In genomic region chr11:61972112-61972795, GRCh38 we compare ENCODE assay signal across 8 cellular contexts. TPM values are rescaled to one million over a fixed set of nuclear protein-coding genes. Genes with fewer than 3 reads are reported as not detected.
DNase-seq lines count a peak whose midpoint lies in the region; ATAC-seq lines count a peak whose summit lies in the region.

No MANE protein-coding gene starts in this region.

- peaks cover 34% of the 10 kb centered on the region for H3K4me1 ChIP-seq in iPS-20b (ENCODE audit: insufficient read depth, low read length)
- H3K4me1 ChIP-seq in effector memory CD4-positive, alpha-beta T cell (ENCODE audit: control insufficient read depth, insufficient read depth, low read length, poor library complexity, severe bottlenecking), result peaks cover 6% of the 10 kb centered on the region

- no peaks in the 10 kb centered on the region for H3K27me3 Mint-ChIP-seq in activated T-helper 17 cell treated with anti-CD3 and anti-CD28 coated beads, Interleukin-2, amount 50 U/mL, for 72 hours

- no peak overlapping the region; the same call in 1 of the 2 replicates for H3K4me3 ChIP-seq in iPS-20b (ENCODE audit: low read length)
- H3K4me3 ChIP-seq in effector memory CD4-positive, alpha-beta T cell (ENCODE audit: insufficient read depth, low read depth, low read length, poor library complexity, severe bottlenecking), result no peak overlapping the region

- peak overlapping the region; percentile 79 for H3K27ac ChIP-seq in iPS-20b (ENCODE audit: low read length)
- H3K27ac ChIP-seq in effector memory CD4-positive, alpha-beta T cell (ENCODE audit: insufficient read depth, low read length, poor library complexity, severe bottlenecking), result no peak overlapping the region

- no peaks in the 10 kb centered on the region; the same call in 1 of the 2 replicates for H3K27me3 ChIP-seq in iPS-20b (ENCODE audit: insufficient read depth, low read length)
- H3K27me3 ChIP-seq in effector memory CD4-positive, alpha-beta T cell (replicated peaks; ENCODE audit: control insufficient read depth, insufficient read depth, low read length, poor library complexity, severe bottlenecking), result no peaks in the 10 kb centered on the region

- H3K9me3 ChIP-seq in iPS-20b (ENCODE audit: insufficient read depth, low read depth, low read length), result no peaks in the 10 kb centered on the region
- H3K9me3 ChIP-seq in effector memory CD4-positive, alpha-beta T cell (ENCODE audit: control insufficient read depth, low read length), result no peaks in the 10 kb centered on the region

- DNase-seq in HK-2 (ENCODE audit: unreplicated experiment), result peak; percentile 48
- no peak for DNase-seq in stimulated activated effector memory CD8-positive, alpha-beta T cell treated with anti-CD3 and anti-CD28 coated beads, Interleukin-12 subunit alpha, Interleukin-12 subunit beta, amount 100 ng/mL, for 72 hours (ENCODE audit: low spot score in 2 of 2)
- DNase-seq in hippocampal formation (lab: John Stamatoyannopoulos, UW), result no peak
- no peak for DNase-seq in NOMO-1 (lab: John Stamatoyannopoulos, UW; ENCODE audit: unreplicated experiment in 2 of 2)
- DNase-seq in germinal center (ENCODE audit: low spot score), result no peak
- DNase-seq in effector memory CD4-positive, alpha-beta T cell, result no peak

- peaks cover 37% of the 10 kb centered on the region for H3K4me1 Mint-ChIP-seq in activated T-helper 17 cell treated with anti-CD3 and anti-CD28 coated beads, Interleukin-2, amount 50 U/mL, for 72 hours
- H3K4me1 Mint-ChIP-seq in stimulated activated effector memory CD8-positive, alpha-beta T cell treated with anti-CD3 and anti-CD28 coated beads, Interleukin-12 subunit alpha, Interleukin-12 subunit beta, amount 100 ng/mL, for 72 hours, result peaks cover 51% of the 10 kb centered on the region

- H3K9me3 Mint-ChIP-seq in activated T-helper 17 cell treated with anti-CD3 and anti-CD28 coated beads, Interleukin-2, amount 50 U/mL, for 72 hours, result no peaks in the 10 kb centered on the region
- no peaks in the 10 kb centered on the region for H3K9me3 Mint-ChIP-seq in stimulated activated effector memory CD8-positive, alpha-beta T cell treated with anti-CD3 and anti-CD28 coated beads, Interleukin-12 subunit alpha, Interleukin-12 subunit beta, amount 100 ng/mL, for 72 hours

- ATAC-seq in activated T-helper 17 cell treated with anti-CD3 and anti-CD28 coated beads, Interleukin-2, amount 50 U/mL, for 72 hours (replicated peaks), result no peak
- ATAC-seq in stimulated activated effector memory CD8-positive, alpha-beta T cell treated with anti-CD3 and anti-CD28 coated beads, Interleukin-12 subunit alpha, Interleukin-12 subunit beta, amount 100 ng/mL, for 72 hours, result no peak

- peak overlapping the region; percentile 73; the same call in 1 of the 2 replicates for H3K9ac ChIP-seq in iPS-20b (ENCODE audit: low read depth, low read length)

- no peaks in the 10 kb centered on the region for H3K36me3 ChIP-seq in iPS-20b (ENCODE audit: insufficient read depth, low read depth, low read length)
- no peaks in the 10 kb centered on the region for H3K36me3 ChIP-seq in effector memory CD4-positive, alpha-beta T cell (ENCODE audit: control insufficient read depth, insufficient read depth, low read length)

- H3K4me3 Mint-ChIP-seq in activated T-helper 17 cell treated with anti-CD3 and anti-CD28 coated beads, Interleukin-2, amount 50 U/mL, for 72 hours, result peak overlapping the region; percentile 60
- H3K4me3 Mint-ChIP-seq in stimulated activated effector memory CD8-positive, alpha-beta T cell treated with anti-CD3 and anti-CD28 coated beads, Interleukin-12 subunit alpha, Interleukin-12 subunit beta, amount 100 ng/mL, for 72 hours, result peak overlapping the region; percentile 1

- no peaks in the 10 kb centered on the region for H3K36me3 Mint-ChIP-seq in activated T-helper 17 cell treated with anti-CD3 and anti-CD28 coated beads, Interleukin-2, amount 50 U/mL, for 72 hours (ENCODE audit: low read depth)
- H3K36me3 Mint-ChIP-seq in stimulated activated effector memory CD8-positive, alpha-beta T cell treated with anti-CD3 and anti-CD28 coated beads, Interleukin-12 subunit alpha, Interleukin-12 subunit beta, amount 100 ng/mL, for 72 hours, result peaks cover 6% of the 10 kb centered on the region

- H3K27ac Mint-ChIP-seq in activated T-helper 17 cell treated with anti-CD3 and anti-CD28 coated beads, Interleukin-2, amount 50 U/mL, for 72 hours, result peak overlapping the region; percentile 73
- peak overlapping the region; percentile 89 for H3K27ac Mint-ChIP-seq in stimulated activated effector memory CD8-positive, alpha-beta T cell treated with anti-CD3 and anti-CD28 coated beads, Interleukin-12 subunit alpha, Interleukin-12 subunit beta, amount 100 ng/mL, for 72 hours

RNA-seq across cellular contexts. Expression of gene FTH1, which starts 4.8 kb away (rescaled TPM):
- total RNA-seq in activated T-helper 17 cell treated with anti-CD3 and anti-CD28 coated beads, Interleukin-2, amount 50 U/mL, for 72 hours, result 1,000 to 10,000 TPM in 1 of 2 donors, 100 to 1,000 TPM in 1; 701 to 1,114 TPM

RNA-seq across cellular contexts. Expression of gene BEST1, which starts 22.1 kb away (rescaled TPM):
- under 1 TPM; 0.05 to 0.24 TPM for total RNA-seq in activated T-helper 17 cell treated with anti-CD3 and anti-CD28 coated beads, Interleukin-2, amount 50 U/mL, for 72 hours

RNA-seq across cellular contexts. Expression of gene RAB3IL1, which starts 54.9 kb away (rescaled TPM):
- total RNA-seq in activated T-helper 17 cell treated with anti-CD3 and anti-CD28 coated beads, Interleukin-2, amount 50 U/mL, for 72 hours, result not detected
